In the genomic region with DNA sequence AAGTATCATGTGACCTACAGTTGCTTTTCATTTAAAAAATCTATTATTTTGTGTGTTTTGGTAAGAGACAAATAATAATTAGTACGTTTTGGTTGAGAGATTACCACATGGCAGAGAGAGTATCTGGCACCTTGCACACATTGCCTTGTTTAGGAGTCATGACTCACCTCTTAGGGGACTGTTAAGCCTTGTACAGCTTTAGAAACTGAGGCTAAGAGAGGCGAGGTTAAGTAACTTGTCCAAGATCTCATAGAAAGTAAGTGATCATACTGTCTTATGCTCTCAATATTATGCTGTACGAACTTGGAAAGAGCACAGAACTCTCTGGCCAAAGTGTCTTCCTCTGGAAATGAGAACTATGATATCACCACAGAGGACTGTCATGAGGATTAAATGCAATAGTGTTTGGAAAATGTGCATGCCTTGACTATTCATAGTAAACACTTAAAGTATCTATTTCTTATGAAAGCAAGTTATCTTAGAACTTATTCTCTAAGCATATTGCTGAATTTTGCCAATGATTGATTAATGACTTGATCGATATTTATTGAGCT, we compare ENCODE assay signal across 1 cellular context.
TF ChIP-seq lines count a peak whose summit lies in the region.

No MANE protein-coding gene starts in this region.

TF ChIP-seq in HepG2, 621 proteins besides CTCF, POLR2A, EP300 and RAD21:
- TF ChIP-seq HES4 (CRISPR knock-in tag; IDR thresholded peaks at IDR 0.05; ENCODE audit: borderline replicate concordance) (no peak), SOX13 (IDR thresholded peaks at IDR 0.05) (no peak), SOX13 (CRISPR knock-in tag; conservative IDR thresholded peaks at IDR 0.05 in 1 of 2, IDR thresholded peaks at IDR 0.05 in 1 of 2) (no peak), ZNF235 (CRISPR knock-in tag; IDR thresholded peaks at IDR 0.05; ENCODE audit: borderline replicate concordance) (no peak), ZNF770 (CRISPR knock-in tag; IDR thresholded peaks at IDR 0.05) (no peak), ZC3H4 (CRISPR knock-in tag; IDR thresholded peaks at IDR 0.05; ENCODE audit: borderline replicate concordance) (no peak), ZNF740 (CRISPR knock-in tag; IDR thresholded peaks at IDR 0.05) (no peak), ZNF775 (CRISPR knock-in tag; IDR thresholded peaks at IDR 0.05; ENCODE audit: borderline replicate concordance) (no peak), CHD4 (IDR thresholded peaks at IDR 0.05; ENCODE audit: borderline replicate concordance, low read length) (no peak), ZNF432 (CRISPR knock-in tag; IDR thresholded peaks at IDR 0.05; ENCODE audit: borderline replicate concordance) (no peak), CENPT (CRISPR knock-in tag; IDR thresholded peaks at IDR 0.05; ENCODE audit: low read depth) (no peak), MBNL3 (CRISPR knock-in tag; conservative IDR thresholded peaks at IDR 0.05) (no peak), KMT2B (CRISPR knock-in tag; IDR thresholded peaks at IDR 0.05) (no peak), SSRP1 (CRISPR knock-in tag; IDR thresholded peaks at IDR 0.05) (no peak), ZNF296 (CRISPR knock-in tag; conservative IDR thresholded peaks at IDR 0.05) (no peak), MAF1 (CRISPR knock-in tag; IDR thresholded peaks at IDR 0.05; ENCODE audit: borderline replicate concordance) (no peak)
- TF ChIP-seq, protein P1, sequence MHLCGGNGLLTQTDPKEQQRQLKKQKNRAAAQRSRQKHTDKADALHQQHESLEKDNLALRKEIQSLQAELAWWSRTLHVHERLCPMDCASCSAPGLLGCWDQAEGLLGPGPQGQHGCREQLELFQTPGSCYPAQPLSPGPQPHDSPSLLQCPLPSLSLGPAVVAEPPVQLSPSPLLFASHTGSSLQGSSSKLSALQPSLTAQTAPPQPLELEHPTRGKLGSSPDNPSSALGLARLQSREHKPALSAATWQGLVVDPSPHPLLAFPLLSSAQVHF (CRISPR knock-in tag; IDR thresholded peaks at IDR 0.05) = no peak
- TF ChIP-seq, protein P2, sequence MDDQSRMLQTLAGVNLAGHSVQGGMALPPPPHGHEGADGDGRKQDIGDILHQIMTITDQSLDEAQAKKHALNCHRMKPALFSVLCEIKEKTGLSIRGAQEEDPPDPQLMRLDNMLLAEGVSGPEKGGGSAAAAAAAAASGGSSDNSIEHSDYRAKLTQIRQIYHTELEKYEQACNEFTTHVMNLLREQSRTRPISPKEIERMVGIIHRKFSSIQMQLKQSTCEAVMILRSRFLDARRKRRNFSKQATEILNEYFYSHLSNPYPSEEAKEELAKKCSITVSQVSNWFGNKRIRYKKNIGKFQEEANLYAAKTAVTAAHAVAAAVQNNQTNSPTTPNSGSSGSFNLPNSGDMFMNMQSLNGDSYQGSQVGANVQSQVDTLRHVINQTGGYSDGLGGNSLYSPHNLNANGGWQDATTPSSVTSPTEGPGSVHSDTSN (CRISPR knock-in tag; IDR thresholded peaks at IDR 0.05; ENCODE audit: borderline replicate concordance) = no peak
- TF ChIP-seq, protein P3, sequence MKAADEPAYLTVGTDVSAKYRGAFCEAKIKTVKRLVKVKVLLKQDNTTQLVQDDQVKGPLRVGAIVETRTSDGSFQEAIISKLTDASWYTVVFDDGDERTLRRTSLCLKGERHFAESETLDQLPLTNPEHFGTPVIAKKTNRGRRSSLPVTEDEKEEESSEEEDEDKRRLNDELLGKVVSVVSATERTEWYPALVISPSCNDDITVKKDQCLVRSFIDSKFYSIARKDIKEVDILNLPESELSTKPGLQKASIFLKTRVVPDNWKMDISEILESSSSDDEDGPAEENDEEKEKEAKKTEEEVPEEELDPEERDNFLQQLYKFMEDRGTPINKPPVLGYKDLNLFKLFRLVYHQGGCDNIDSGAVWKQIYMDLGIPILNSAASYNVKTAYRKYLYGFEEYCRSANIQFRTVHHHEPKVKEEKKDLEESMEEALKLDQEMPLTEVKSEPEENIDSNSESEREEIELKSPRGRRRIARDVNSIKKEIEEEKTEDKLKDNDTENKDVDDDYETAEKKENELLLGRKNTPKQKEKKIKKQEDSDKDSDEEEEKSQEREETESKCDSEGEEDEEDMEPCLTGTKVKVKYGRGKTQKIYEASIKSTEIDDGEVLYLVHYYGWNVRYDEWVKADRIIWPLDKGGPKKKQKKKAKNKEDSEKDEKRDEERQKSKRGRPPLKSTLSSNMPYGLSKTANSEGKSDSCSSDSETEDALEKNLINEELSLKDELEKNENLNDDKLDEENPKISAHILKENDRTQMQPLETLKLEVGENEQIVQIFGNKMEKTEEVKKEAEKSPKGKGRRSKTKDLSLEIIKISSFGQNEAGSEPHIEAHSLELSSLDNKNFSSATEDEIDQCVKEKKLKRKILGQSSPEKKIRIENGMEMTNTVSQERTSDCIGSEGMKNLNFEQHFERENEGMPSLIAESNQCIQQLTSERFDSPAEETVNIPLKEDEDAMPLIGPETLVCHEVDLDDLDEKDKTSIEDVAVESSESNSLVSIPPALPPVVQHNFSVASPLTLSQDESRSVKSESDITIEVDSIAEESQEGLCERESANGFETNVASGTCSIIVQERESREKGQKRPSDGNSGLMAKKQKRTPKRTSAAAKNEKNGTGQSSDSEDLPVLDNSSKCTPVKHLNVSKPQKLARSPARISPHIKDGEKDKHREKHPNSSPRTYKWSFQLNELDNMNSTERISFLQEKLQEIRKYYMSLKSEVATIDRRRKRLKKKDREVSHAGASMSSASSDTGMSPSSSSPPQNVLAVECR (CRISPR knock-in tag; IDR thresholded peaks at IDR 0.05; ENCODE audit: borderline replicate concordance) = no peak
- TF ChIP-seq, protein P4, sequence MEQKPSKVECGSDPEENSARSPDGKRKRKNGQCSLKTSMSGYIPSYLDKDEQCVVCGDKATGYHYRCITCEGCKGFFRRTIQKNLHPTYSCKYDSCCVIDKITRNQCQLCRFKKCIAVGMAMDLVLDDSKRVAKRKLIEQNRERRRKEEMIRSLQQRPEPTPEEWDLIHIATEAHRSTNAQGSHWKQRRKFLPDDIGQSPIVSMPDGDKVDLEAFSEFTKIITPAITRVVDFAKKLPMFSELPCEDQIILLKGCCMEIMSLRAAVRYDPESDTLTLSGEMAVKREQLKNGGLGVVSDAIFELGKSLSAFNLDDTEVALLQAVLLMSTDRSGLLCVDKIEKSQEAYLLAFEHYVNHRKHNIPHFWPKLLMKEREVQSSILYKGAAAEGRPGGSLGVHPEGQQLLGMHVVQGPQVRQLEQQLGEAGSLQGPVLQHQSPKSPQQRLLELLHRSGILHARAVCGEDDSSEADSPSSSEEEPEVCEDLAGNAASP (CRISPR knock-in tag; IDR thresholded peaks at IDR 0.05; ENCODE audit: borderline replicate concordance) = no peak
TF ChIP-seq in HepG2: peak in this region for 0.
